In the genomic region with DNA sequence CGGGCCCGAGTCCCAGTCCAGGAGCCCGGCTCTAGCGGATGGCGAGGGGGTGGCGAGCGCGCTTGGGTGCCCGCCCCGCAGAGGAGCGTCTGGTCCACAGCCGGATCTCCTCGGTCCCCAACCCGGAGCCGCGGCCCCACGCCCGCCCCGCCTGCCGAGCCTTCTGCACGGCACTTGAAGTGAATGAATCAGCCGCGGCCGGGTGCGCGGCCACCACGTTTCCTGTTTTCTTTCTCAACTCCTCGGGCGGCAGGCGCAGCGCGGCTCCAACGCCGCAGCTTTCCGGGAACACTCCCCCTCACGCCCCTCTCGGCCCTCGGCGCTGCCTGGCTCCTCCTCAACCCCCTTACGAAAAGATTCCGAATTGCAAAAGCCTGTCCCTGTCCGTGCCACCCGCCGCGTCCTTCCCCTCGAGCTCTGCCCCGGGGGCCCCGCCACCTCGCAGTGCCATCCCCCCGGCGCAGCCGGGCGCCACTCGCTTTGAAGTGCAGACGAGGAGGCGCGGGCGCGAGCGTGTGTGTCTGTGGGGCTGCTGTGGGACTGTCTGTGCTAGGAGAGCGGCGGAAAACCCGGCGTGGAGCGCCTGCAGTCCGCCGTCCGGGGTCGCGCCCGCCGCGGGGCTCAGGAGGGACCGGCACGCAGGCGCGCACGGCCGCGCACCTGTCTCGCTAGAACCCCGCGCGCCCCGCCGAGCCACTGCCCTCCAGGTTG, we compare ENCODE assay signal across 8 cellular contexts.
DNase-seq lines count a peak whose midpoint lies in the region; ATAC-seq and TF ChIP-seq lines count a peak whose summit lies in the region.

No MANE protein-coding gene starts in this region.

- H3K4me3 ChIP-seq in BE2C (ENCODE audit: low read depth, low read length): peak overlapping the region; percentile 95
- H3K4me3 ChIP-seq in cardiac muscle cell: peak overlapping the region; percentile 76
- peak overlapping the region; percentile 78 for H3K4me3 ChIP-seq in upper lobe of right lung

- H3K4me1 ChIP-seq in BE2C (peaks cover 14% of the 10 kb centered on the region; the same call in 1 of the 2 replicates), cardiac muscle cell (ENCODE audit: low read depth) (peaks cover 15% of the 10 kb centered on the region), upper lobe of right lung (peaks cover 20% of the 10 kb centered on the region)

- H3K36me3 ChIP-seq in BE2C (no peaks in the 10 kb centered on the region; the same call in 1 of the 2 replicates), cardiac muscle cell (no peaks in the 10 kb centered on the region), upper lobe of right lung (no peaks in the 10 kb centered on the region)

- peak overlapping the region; percentile 97 for H3K27ac Mint-ChIP-seq in activated naive CD8-positive, alpha-beta T cell treated with anti-CD3 and anti-CD28 coated beads for 36 hours

- no peaks in the 10 kb centered on the region for H3K9me3 ChIP-seq in BE2C
- H3K9me3 ChIP-seq in cardiac muscle cell (ENCODE audit: low read depth): no peaks in the 10 kb centered on the region
- H3K9me3 ChIP-seq in upper lobe of right lung: no peaks in the 10 kb centered on the region

- intact Hi-C loops in posterior vena cava (cut with DNase I) (loop anchor here (2.0 to 10.0 kb wide), 4 partner anchors 57 to 1365 kb away; no protein-coding TSS in a partner anchor), upper lobe of right lung (cut with DNase I) (loop anchor here (10.0 kb wide), 1 partner anchor 135 kb away; no protein-coding TSS in a partner anchor)

- H3K27me3 ChIP-seq in BE2C (no peaks in the 10 kb centered on the region), cardiac muscle cell (peaks cover 40% of the 10 kb centered on the region), upper lobe of right lung (no peaks in the 10 kb centered on the region)

- peak overlapping the region; percentile 84 for H3K4me3 Mint-ChIP-seq in activated naive CD8-positive, alpha-beta T cell treated with anti-CD3 and anti-CD28 coated beads for 36 hours

- H3K27ac ChIP-seq in cardiac muscle cell: no peak overlapping the region
- peak overlapping the region; percentile 85 for H3K27ac ChIP-seq in upper lobe of right lung

- peaks cover 38% of the 10 kb centered on the region for H3K36me3 Mint-ChIP-seq in activated naive CD8-positive, alpha-beta T cell treated with anti-CD3 and anti-CD28 coated beads for 36 hours

- peaks cover 50% of the 10 kb centered on the region for H3K4me1 Mint-ChIP-seq in activated naive CD8-positive, alpha-beta T cell treated with anti-CD3 and anti-CD28 coated beads for 36 hours

- H3K27me3 Mint-ChIP-seq in activated naive CD8-positive, alpha-beta T cell treated with anti-CD3 and anti-CD28 coated beads for 36 hours: no peaks in the 10 kb centered on the region

- no peak for TF ChIP-seq CTCF in BE2C (IDR thresholded peaks at IDR 0.05; ENCODE audit: low read depth, low read length)
- TF ChIP-seq CTCF in cardiac muscle cell (IDR thresholded peaks at IDR 0.05; ENCODE audit: low read depth, low read length): no peak
- no peak for TF ChIP-seq CTCF in upper lobe of right lung (IDR thresholded peaks at IDR 0.05)

- DNase-seq in BE2C (peak; percentile 81), SKM-1 (lab: John Stamatoyannopoulos, UW; ENCODE audit: unreplicated experiment) (peak; percentile 85), cardiac muscle cell (ENCODE audit: low read depth in 1 of 2, low spot score in 1 of 2) (peak; percentile 67 to 92), posterior vena cava (ENCODE audit: low spot score) (peak; percentile 97), upper lobe of right lung (peak; percentile 95)
- peak; percentile 89 for DNase-seq in activated naive CD8-positive, alpha-beta T cell treated with anti-CD3 and anti-CD28 coated beads for 36 hours

- peak; percentile 74 for ATAC-seq in GM19351 (IDR thresholded peaks at IDR 0.05; ENCODE audit: unreplicated experiment)
- peak; percentile 57 for ATAC-seq in HG03457 (IDR thresholded peaks at IDR 0.05; ENCODE audit: unreplicated experiment)
- peak; percentile 86 for ATAC-seq in upper lobe of right lung

- H3K9me3 Mint-ChIP-seq in activated naive CD8-positive, alpha-beta T cell treated with anti-CD3 and anti-CD28 coated beads for 36 hours: no peaks in the 10 kb centered on the region
